ENCODE assay signal across 1 cellular context in genomic region chr1:205631727-205632373, GRCh38.
A peak's percentile ranks its signal among the peaks of the same experiment; 100 is the strongest.
TF ChIP-seq lines count a peak whose summit lies in the region.

Gene ELK4, minus strand, starts transcription at chr1:205632011. Its CDS starts 8,129 bp downstream, at chr1:205623882.

TF ChIP-seq in HepG2, 621 proteins besides CTCF, POLR2A, EP300 and RAD21 (continued from another document and continues in another):
- peak; percentile 47; the same call in 1 of the 2 replicates for TF ChIP-seq ZNF770 (CRISPR knock-in tag; IDR thresholded peaks at IDR 0.05)
- TF ChIP-seq ZNF660 (CRISPR knock-in tag; IDR thresholded peaks at IDR 0.05; ENCODE audit: borderline replicate concordance, low read depth) = no peak
- TF ChIP-seq DMAP1 (CRISPR knock-in tag; IDR thresholded peaks at IDR 0.05) = peak; percentile 49; the same call in 1 of the 2 replicates
- TF ChIP-seq ZFP36 (IDR thresholded peaks at IDR 0.05; ENCODE audit: borderline replicate concordance, low read depth, low read length, partially characterized antibody) = no peak
- TF ChIP-seq KLF16 (CRISPR knock-in tag; IDR thresholded peaks at IDR 0.05) = peak in 1 of 2 experiments; percentile 92; a peak in 2 of 4 replicates
- TF ChIP-seq ZBTB33 (CRISPR knock-in tag; IDR thresholded peaks at IDR 0.05) = no peak
- no peak; the same call in 1 of the 2 replicates for TF ChIP-seq SALL2 (CRISPR knock-in tag; IDR thresholded peaks at IDR 0.05)
- peak; percentile 81 for TF ChIP-seq HMGXB3 (CRISPR knock-in tag; IDR thresholded peaks at IDR 0.05; ENCODE audit: borderline replicate concordance)
- TF ChIP-seq RARA (CRISPR knock-in tag; IDR thresholded peaks at IDR 0.05) = peak; percentile 55
- TF ChIP-seq ZNF644 (CRISPR knock-in tag; IDR thresholded peaks at IDR 0.05; ENCODE audit: low read depth) = no peak
- TF ChIP-seq ZNF205 (CRISPR knock-in tag; IDR thresholded peaks at IDR 0.05) = peak; percentile 80
- no peak; the same call in 1 of the 2 replicates for TF ChIP-seq NFYC (CRISPR knock-in tag; IDR thresholded peaks at IDR 0.05)
- TF ChIP-seq ZNF724P (CRISPR knock-in tag; IDR thresholded peaks at IDR 0.05; ENCODE audit: borderline replicate concordance) = peak; percentile 60; the same call in 1 of the 2 replicates
- no peak; the same call in 1 of the 2 replicates for TF ChIP-seq ZNF749 (CRISPR knock-in tag; IDR thresholded peaks at IDR 0.05; ENCODE audit: borderline replicate concordance)
- no peak for TF ChIP-seq ZBTB4 (CRISPR knock-in tag; IDR thresholded peaks at IDR 0.05; ENCODE audit: borderline replicate concordance)
- no peak for TF ChIP-seq JUND (CRISPR knock-in tag; IDR thresholded peaks at IDR 0.05)
- TF ChIP-seq ZNF839 (CRISPR knock-in tag; IDR thresholded peaks at IDR 0.05; ENCODE audit: borderline replicate concordance) = no peak
- peak; percentile 92 for TF ChIP-seq KMT2A (CRISPR knock-in tag; IDR thresholded peaks at IDR 0.05)
- TF ChIP-seq IRF1 (CRISPR knock-in tag; IDR thresholded peaks at IDR 0.05; ENCODE audit: low read depth) = no peak
- TF ChIP-seq KDM4B (CRISPR knock-in tag; IDR thresholded peaks at IDR 0.05) = no peak
- peak; percentile 43; the same call in 1 of the 2 replicates for TF ChIP-seq ZNF503 (CRISPR knock-in tag; IDR thresholded peaks at IDR 0.05)
- TF ChIP-seq ZBTB42 (CRISPR knock-in tag; IDR thresholded peaks at IDR 0.05) = no peak
- peak; percentile 63 for TF ChIP-seq TFE3 (CRISPR knock-in tag; IDR thresholded peaks at IDR 0.05)
- TF ChIP-seq ZNF253 (CRISPR knock-in tag; IDR thresholded peaks at IDR 0.05; ENCODE audit: borderline replicate concordance) = 0 out of 2 replicates have a peak, but pooled peaks have one; percentile 49
- peak; percentile 95 for TF ChIP-seq SPEN (CRISPR knock-in tag; IDR thresholded peaks at IDR 0.05; ENCODE audit: low read depth)
- peak; percentile 51 for TF ChIP-seq ZSCAN31 (CRISPR knock-in tag; IDR thresholded peaks at IDR 0.05; ENCODE audit: low read depth)
- TF ChIP-seq JUNB (CRISPR knock-in tag; IDR thresholded peaks at IDR 0.05; ENCODE audit: borderline replicate concordance) = no peak
- no peak for TF ChIP-seq NR2F1 (CRISPR knock-in tag; IDR thresholded peaks at IDR 0.05)
- no peak for TF ChIP-seq NBN (conservative IDR thresholded peaks at IDR 0.05)
- no peak for TF ChIP-seq ZNF513 (CRISPR knock-in tag; conservative IDR thresholded peaks at IDR 0.05)
- peak; percentile 79 for TF ChIP-seq ATF7-NPFF (CRISPR knock-in tag; IDR thresholded peaks at IDR 0.05; ENCODE audit: low read depth)
- no peak for TF ChIP-seq FOXM1 (CRISPR knock-in tag; IDR thresholded peaks at IDR 0.05)
- TF ChIP-seq KDM3A (CRISPR knock-in tag; IDR thresholded peaks at IDR 0.05; ENCODE audit: low read depth) = peak; percentile 94; the same call in 1 of the 2 replicates
- TF ChIP-seq ZNF775 (CRISPR knock-in tag; IDR thresholded peaks at IDR 0.05; ENCODE audit: borderline replicate concordance) = no peak
- TF ChIP-seq CENPBD1 (CRISPR knock-in tag; IDR thresholded peaks at IDR 0.05; ENCODE audit: borderline replicate concordance, low read depth) = no peak
- peak; percentile 85 for TF ChIP-seq ZNF710 (CRISPR knock-in tag; IDR thresholded peaks at IDR 0.05; ENCODE audit: borderline replicate concordance)
- TF ChIP-seq ZNF879 (CRISPR knock-in tag; IDR thresholded peaks at IDR 0.05) = no peak
- TF ChIP-seq HNF4A (CRISPR knock-in tag; IDR thresholded peaks at IDR 0.05) = peak; percentile 46
- no peak for TF ChIP-seq CREBL2 (CRISPR knock-in tag; IDR thresholded peaks at IDR 0.05; ENCODE audit: borderline replicate concordance)
